10 cellular contexts compared by ENCODE assay signal in the genomic region with DNA sequence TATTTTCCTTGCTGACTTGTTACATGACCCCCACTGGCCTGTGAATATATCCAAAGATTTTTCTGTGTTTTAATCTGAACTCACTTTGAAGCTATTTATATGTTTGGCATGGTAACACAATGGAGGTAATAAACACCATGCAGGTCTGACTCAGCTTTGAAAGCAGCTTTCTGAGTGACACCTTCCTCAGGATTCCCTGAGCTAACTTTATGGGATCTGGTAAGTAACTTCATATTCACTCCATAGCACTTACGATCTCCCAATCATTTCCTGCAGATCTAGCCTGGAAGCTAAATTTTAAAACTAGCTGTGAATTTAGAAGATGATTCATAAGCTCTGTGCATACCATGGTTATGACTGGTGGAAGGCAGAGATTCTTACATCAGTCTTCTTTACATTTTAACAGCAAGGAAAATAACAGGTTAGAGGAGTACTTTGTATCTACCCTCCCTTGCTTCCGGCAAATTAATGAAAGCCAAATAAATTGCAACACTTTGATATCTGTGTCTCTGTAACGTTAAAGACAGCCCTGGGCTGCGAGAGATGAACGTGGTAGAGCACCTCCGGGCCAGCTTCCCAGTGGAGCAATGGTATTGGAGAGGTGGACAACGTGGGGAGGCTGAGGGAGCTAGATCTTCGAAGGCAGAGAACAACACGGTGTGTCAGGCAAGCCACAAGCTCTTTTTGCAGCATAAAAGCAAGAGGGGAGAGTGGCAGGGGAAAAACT.
DNase-seq lines count a peak whose midpoint lies in the region; ATAC-seq, FAIRE-seq and TF ChIP-seq lines count a peak whose summit lies in the region.
"Had no signal": no experiment of that assay in that cellular context is flagged by ENCODE, and none has a peak within 500 bp of the region (broad histone marks: within the 10 kb centered on the region; RNA-seq: fewer than 3 reads in every experiment).

No MANE protein-coding gene starts in this region.

- H3K4me3 ChIP-seq in bronchial epithelial cell (ENCODE audit: low read depth, low read length): no peak overlapping the region
- H3K4me3 ChIP-seq: cardiac muscle cell had no signal

- H3K4me3 Mint-ChIP-seq in IgD-negative memory B cell: peak overlapping the region in 2 of 4 donors; percentile 5 to 8
- H3K4me3 Mint-ChIP-seq in memory B cell: no peak overlapping the region

- no peaks in the 10 kb centered on the region for H3K27me3 ChIP-seq in bronchial epithelial cell (ENCODE audit: control insufficient read depth, insufficient read depth, low read length)
- H3K27me3 ChIP-seq: cardiac muscle cell had no signal

- DNase-seq in ACHN: peak; percentile 97
- peak; percentile 99 for DNase-seq in bronchial epithelial cell (ENCODE audit: low read depth)
- DNase-seq in memory B cell (ENCODE audit: low spot score in 2 of 2): no peak
- no peak for DNase-seq in NCI-H1417 treated with DMSO at 0.1 percent for 48 hours (lab: John Stamatoyannopoulos, UW)
- DNase-seq in NCI-H748 (lab: John Stamatoyannopoulos, UW; ENCODE audit: unreplicated experiment): no peak

- in situ Hi-C loops in ACHN (cut with HindIII; ENCODE audit: low pct_ligation_motif_present, low pct_unique_long_range_greater_than_20kb, low sequenced_read_pairs): no loop called here

- TF ChIP-seq CTCF in bronchial epithelial cell (IDR thresholded peaks at IDR 0.05; ENCODE audit: insufficient read depth, low read length, severe bottlenecking): no peak

- no peaks in the 10 kb centered on the region for H3K27me3 Mint-ChIP-seq in IgD-negative memory B cell
- H3K27me3 Mint-ChIP-seq in memory B cell: no peaks in the 10 kb centered on the region

- H3K36me3 Mint-ChIP-seq in IgD-negative memory B cell (peaks cover 2% of the 10 kb centered on the region), memory B cell (peaks cover 14% of the 10 kb centered on the region)

- H3K9me3 Mint-ChIP-seq in IgD-negative memory B cell (no peaks in the 10 kb centered on the region), memory B cell (no peaks in the 10 kb centered on the region)

- H3K4me1 Mint-ChIP-seq in IgD-negative memory B cell (peaks cover 38 to 47% (median 40%) of the 10 kb centered on the region in 3 donors), memory B cell (peaks cover 43% of the 10 kb centered on the region)

- no peak for FAIRE-seq in bronchial epithelial cell (lab: Jason Lieb, UNC)
- FAIRE-seq: GM18507 had no signal

- peak overlapping the region; percentile 59 to 71 (median 68) for H3K27ac Mint-ChIP-seq in IgD-negative memory B cell
- H3K27ac Mint-ChIP-seq in memory B cell: peak overlapping the region; percentile 82

- ATAC-seq in memory B cell (ENCODE audit: low read depth): no peak
- no peak for ATAC-seq in HG03196 (IDR thresholded peaks at IDR 0.05; ENCODE audit: unreplicated experiment)
- no peak for ATAC-seq in GM19351 (IDR thresholded peaks at IDR 0.05; ENCODE audit: unreplicated experiment)

- peaks cover 3% of the 10 kb centered on the region for H3K36me3 ChIP-seq in bronchial epithelial cell (ENCODE audit: control insufficient read depth, insufficient read depth, low read length)
- H3K36me3 ChIP-seq: cardiac muscle cell had no signal

Comparison
In these comparisons a context has a peak if more than half of its experiments do, and no peak if none do; other contexts are left out.
1. DNase-seq: peak in ACHN (single experiment) and bronchial epithelial cell (single experiment); none in memory B cell (0 of 2), NCI-H1417 treated with DMSO at 0.1 percent for 48 hours (single experiment) and NCI-H748 (single experiment).